Comparison of ENCODE assay signal across 30 cellular contexts in genomic region chr9:121141706-121142105, GRCh38.
"Had no signal": no experiment of that assay in that cellular context is flagged by ENCODE, and none has a peak within 500 bp of the region (broad histone marks: within the 10 kb centered on the region; RNA-seq: fewer than 3 reads in every experiment).

No MANE protein-coding gene starts in this region.

- H3K27ac Mint-ChIP-seq: activated CD8-positive, alpha-beta T cell treated with anti-CD3 and anti-CD28 coated beads, Interleukin-2, amount 10 ng/mL, durations not matched to agents 7 days and 5 days; activated T-helper 1 cell treated with anti-CD3 and anti-CD28 coated beads, Interleukin-12 subunit alpha, Interleukin-12 subunit beta, Interleukin-2, Interleukin-4 antibody, amounts not matched to agents 30 ng/mL and 10 ng/mL and 1 ng/mL, durations not matched to agents 14 hours and 24 hours and 36 hours; brain; T-helper 1 cell treated with Interleukin-12 subunit alpha and Interleukin-12 subunit beta and Interleukin-4 antibody, amounts not matched to agents 30 μg/mL and 1 μg/mL, for 36 hours; WTC11 had no signal

- H3K27me3 Mint-ChIP-seq: activated naive CD4-positive, alpha-beta T cell treated with anti-CD3 and anti-CD28 coated beads, Interleukin-2, amount 50 U/mL, for 24 hours; activated T-cell treated with anti-CD3 and anti-CD28 coated beads, Interleukin-2, amount 50 U/mL, for 24 hours; brain had no signal

- ATAC-seq: activated CD8-positive, alpha-beta T cell treated with anti-CD3 and anti-CD28 coated beads, Interleukin-2, amount 10 ng/mL, durations not matched to agents 7 days and 5 days; WTC11 had no signal

- H3K27ac ChIP-seq: ascending aorta, Peyer's patch, RWPE1, SJCRH30 had no signal

- H3K9me3 ChIP-seq: ascending aorta, MG63, Peyer's patch, SJCRH30, SK-N-SH had no signal

- H3K9me3 Mint-ChIP-seq: activated naive CD4-positive, alpha-beta T cell treated with anti-CD3 and anti-CD28 coated beads, Interleukin-2, amount 50 U/mL, for 24 hours; activated T-cell treated with anti-CD3 and anti-CD28 coated beads, Interleukin-2, amount 50 U/mL, for 24 hours; activated T-helper 1 cell treated with anti-CD3 and anti-CD28 coated beads, Interleukin-12 subunit alpha, Interleukin-12 subunit beta, Interleukin-2, Interleukin-4 antibody, amounts not matched to agents 30 ng/mL and 10 ng/mL and 1 ng/mL, durations not matched to agents 14 hours and 24 hours and 36 hours; brain; T-helper 1 cell treated with Interleukin-12 subunit alpha and Interleukin-12 subunit beta and Interleukin-4 antibody, amounts not matched to agents 30 μg/mL and 1 μg/mL, for 36 hours; WTC11 had no signal

- H3K4me1 ChIP-seq: ascending aorta, Peyer's patch had no signal

- DNase-seq: activated CD4-positive, alpha-beta T cell treated with anti-CD3 and anti-CD28 coated beads for 48 hours; activated CD4-positive, alpha-beta T cell treated with anti-CD3 and anti-CD28 coated beads, Interleukin-2, amount 50 U/mL, for 4 hours; activated CD4-positive, CD25-positive, alpha-beta regulatory T cell treated with anti-CD3 and anti-CD28 coated beads, Interleukin-2, amount 50 U/mL, for 72 hours; activated CD8-positive, alpha-beta memory T cell treated with anti-CD3 and anti-CD28 coated beads, Interleukin-2, amount 50 U/mL, for 48 hours; activated CD8-positive, alpha-beta T cell treated with anti-CD3 and anti-CD28 coated beads, Interleukin-2, amount 10 ng/mL, durations not matched to agents 7 days and 5 days; activated effector memory CD4-positive, alpha-beta T cell treated with Interleukin-2 at 50 U/mL for 16 hours; activated naive CD4-positive, alpha-beta T cell; activated T-cell treated with anti-CD3 and anti-CD28 coated beads, Interleukin-2, amount 50 U/mL, for 24 hours; MG63; MV-4-11; NCI-H1092 treated with DMSO at 0.1 percent for 48 hours; NCI-H1436; NCI-H1694 treated with DMSO at 0.1 percent for 48 hours; NCI-H2081; NCI-H510A treated with DMSO at 0.1 percent for 48 hours; NCI-H69; NK-92 treated with Interleukin-12 subunit alpha and Interleukin-12 subunit beta, amount 100 ng/mL, for 24 hours; OCI-M1; Peyer's patch; Right ventricle myocardium superior; SJCRH30; SK-N-SH; T-helper 9 cell had no signal

- H3K27me3 ChIP-seq: ascending aorta, MG63, Peyer's patch, SJCRH30 had no signal

- H3K4me3 Mint-ChIP-seq: activated CD8-positive, alpha-beta T cell treated with anti-CD3 and anti-CD28 coated beads, Interleukin-2, amount 10 ng/mL, durations not matched to agents 7 days and 5 days; activated naive CD4-positive, alpha-beta T cell treated with anti-CD3 and anti-CD28 coated beads, Interleukin-2, amount 50 U/mL, for 24 hours; activated T-cell treated with anti-CD3 and anti-CD28 coated beads, Interleukin-2, amount 50 U/mL, for 24 hours; activated T-helper 1 cell treated with anti-CD3 and anti-CD28 coated beads, Interleukin-12 subunit alpha, Interleukin-12 subunit beta, Interleukin-2, Interleukin-4 antibody, amounts not matched to agents 30 ng/mL and 10 ng/mL and 1 ng/mL, durations not matched to agents 14 hours and 24 hours and 36 hours; brain; T-helper 1 cell treated with Interleukin-12 subunit alpha and Interleukin-12 subunit beta and Interleukin-4 antibody, amounts not matched to agents 30 μg/mL and 1 μg/mL, for 36 hours; WTC11 had no signal

- H3K4me3 ChIP-seq: ascending aorta, MG63, Peyer's patch, SJCRH30 had no signal

- H3K4me1 Mint-ChIP-seq: brain had no signal
